ENCODE assay signal across 10 cellular contexts in the genomic region with DNA sequence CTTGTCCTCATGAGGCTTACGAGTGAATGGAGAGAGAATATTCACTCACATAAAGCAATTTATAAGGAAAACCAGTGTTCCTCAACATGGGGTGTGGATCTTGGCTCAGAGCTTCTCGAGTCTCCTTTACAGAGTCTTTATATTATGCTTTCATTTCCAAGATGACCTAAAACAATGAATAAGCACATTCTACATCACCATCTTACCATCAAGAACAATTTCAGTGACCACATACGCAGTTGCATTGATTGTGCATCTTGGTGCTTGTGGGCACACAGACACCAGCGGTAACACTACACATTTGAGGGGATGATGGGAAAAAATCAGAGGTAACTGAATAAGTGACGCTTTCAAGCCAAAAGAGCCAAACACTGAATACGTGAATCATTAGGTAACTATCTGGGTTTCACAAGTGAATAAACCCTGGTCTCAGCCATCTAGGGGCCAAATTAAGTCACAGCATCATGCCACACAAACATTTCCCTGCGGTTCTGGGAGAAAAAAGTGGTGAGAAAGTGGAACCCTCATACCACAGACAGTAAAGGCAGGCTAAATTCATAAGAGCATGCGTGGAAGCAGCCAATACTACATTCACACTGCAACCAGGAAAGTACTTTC. TPM values are rescaled to one million over a fixed set of nuclear protein-coding genes. Genes with fewer than 3 reads are reported as not detected.
DNase-seq lines count a peak whose midpoint lies in the region; ATAC-seq and TF ChIP-seq lines count a peak whose summit lies in the region.
"Had no signal": no experiment of that assay in that cellular context is flagged by ENCODE, and none has a peak within 500 bp of the region (broad histone marks: within the 10 kb centered on the region; RNA-seq: fewer than 3 reads in every experiment).

No MANE protein-coding gene starts in this region.

- no peak for ATAC-seq in GM21723 (IDR thresholded peaks at IDR 0.05; ENCODE audit: unreplicated experiment)

- TF ChIP-seq CTCF in epithelial cell of proximal tubule (conservative IDR thresholded peaks at IDR 0.05; ENCODE audit: low read depth, low read length) = peak; percentile 64

- H3K4me3 ChIP-seq in epithelial cell of proximal tubule (ENCODE audit: low read depth, low read length) = no peak overlapping the region

- peak; percentile 35 for DNase-seq in activated naive CD4-positive, alpha-beta T cell treated with Interleukin-2 at 50 U/mL for 16 hours
- no peak for DNase-seq in activated naive CD4-positive, alpha-beta T cell treated with anti-CD3 and anti-CD28 coated beads, Interleukin-2, amount 50 U/mL, for 16 hours
- DNase-seq in RPMI7951 (ENCODE audit: low read depth) (peak; percentile 18), epithelial cell of proximal tubule (ENCODE audit: low read depth) (peak; percentile 73), NCI-H1417 (lab: John Stamatoyannopoulos, UW) (no peak), inferior parietal cortex (ENCODE audit: extremely low spot score) (no peak)
- DNase-seq in stimulated activated CD8-positive, alpha-beta memory T cell treated with anti-CD3 and anti-CD28 coated beads, Interleukin-4, amount 100 ng/mL, for 48 hours = peak; percentile 34
- DNase-seq: activated effector memory CD4-positive, alpha-beta T cell treated with Interleukin-2 at 50 U/mL for 16 hours; NCI-H510A had no signal

RNA-seq across cellular contexts. Expression of a gene that starts 9.4 kb away (rescaled TPM):
- total RNA-seq in RPMI7951 (2014; rRNA removed; shearing (Covaris generic)) = 7.2 and 7.6 TPM in 2 replicates
- 9.6 and 13.9 TPM in 2 replicates for total RNA-seq in epithelial cell of proximal tubule

RNA-seq across cellular contexts. Expression of a gene that starts 16.3 kb away (rescaled TPM):
- total RNA-seq in RPMI7951 (2014; rRNA removed; shearing (Covaris generic)) = 28.8 and 29.6 TPM in 2 replicates
- 20.9 and 39.0 TPM in 2 replicates for total RNA-seq in epithelial cell of proximal tubule

RNA-seq across cellular contexts. Expression of a gene that starts 37.8 kb away (rescaled TPM):
- total RNA-seq in RPMI7951 (2014; rRNA removed; shearing (Covaris generic)) = 1,124 and 1,333 TPM in 2 replicates
- total RNA-seq in epithelial cell of proximal tubule = 1,471 and 1,718 TPM in 2 replicates

RNA-seq across cellular contexts. Expression of a gene that starts 54.2 kb away (rescaled TPM):
- total RNA-seq in RPMI7951 (2014; rRNA removed; shearing (Covaris generic)) = 120 and 135 TPM in 2 replicates
- 261 and 308 TPM in 2 replicates for total RNA-seq in epithelial cell of proximal tubule

Comparison
In these comparisons a context has a peak if more than half of its experiments do, and no peak if none do; other contexts are left out.
1. DNase-seq: peak in activated naive CD4-positive, alpha-beta T cell treated with Interleukin-2 at 50 U/mL for 16 hours (single experiment), RPMI7951 (single experiment), epithelial cell of proximal tubule (single experiment) and stimulated activated CD8-positive, alpha-beta memory T cell treated with anti-CD3 and anti-CD28 coated beads, Interleukin-4, amount 100 ng/mL, for 48 hours (single experiment); none in activated naive CD4-positive, alpha-beta T cell treated with anti-CD3 and anti-CD28 coated beads, Interleukin-2, amount 50 U/mL, for 16 hours (single experiment), NCI-H1417 (0 of 3) and inferior parietal cortex (single experiment).